ENCODE assay signal across 29 cellular contexts in the genomic region with DNA sequence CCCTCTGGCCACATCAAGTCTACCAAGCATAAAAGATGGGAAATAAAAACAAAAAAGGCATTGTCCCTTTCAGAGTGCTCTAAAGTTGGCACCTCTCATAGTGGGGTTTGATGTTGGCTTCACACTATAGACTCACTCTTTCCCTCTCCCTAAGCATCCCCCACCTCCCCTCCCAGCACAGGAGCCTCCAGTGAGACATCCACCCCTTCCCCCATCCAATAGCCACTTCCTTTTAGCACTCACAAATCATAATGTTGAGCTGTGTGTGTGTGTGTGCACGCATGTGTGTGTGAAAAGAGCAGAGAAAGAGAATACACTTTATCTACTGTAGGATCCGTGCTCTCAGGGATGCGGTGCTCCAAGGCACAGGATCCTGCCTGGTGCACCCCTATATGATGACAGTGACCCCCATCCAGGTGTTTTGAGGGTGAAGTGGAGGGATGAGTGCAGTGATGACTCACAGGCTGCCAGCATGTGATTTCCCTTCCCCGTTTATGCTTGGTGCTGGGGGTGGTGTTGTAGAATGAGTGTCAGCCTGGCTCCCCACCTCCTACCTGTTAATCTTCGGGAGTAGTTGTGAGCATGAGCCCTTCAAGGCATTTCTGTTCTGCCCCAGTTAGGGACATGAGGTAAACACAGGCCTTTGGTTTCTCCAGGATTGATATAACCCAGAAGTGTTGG.
DNase-seq lines count a peak whose midpoint lies in the region; ATAC-seq, FAIRE-seq and TF ChIP-seq lines count a peak whose summit lies in the region.
"Had no signal": no experiment of that assay in that cellular context is flagged by ENCODE, and none has a peak within 500 bp of the region (broad histone marks: within the 10 kb centered on the region; RNA-seq: fewer than 3 reads in every experiment).

No MANE protein-coding gene starts in this region.

- H3K4me3 Mint-ChIP-seq in natural killer cell treated with Interleukin-12 subunit alpha and Interleukin-12 subunit beta and Interleukin-15 and Interleukin-18, amount 100 ng/mL, for 72 hours, result no peak overlapping the region
- H3K4me3 Mint-ChIP-seq: activated T-cell treated with anti-CD3 and anti-CD28 coated beads, Interleukin-2, amount 50 U/mL, for 24 hours; effector memory CD8-positive, alpha-beta T cell; GM23338; mesothelial cell of epicardium; naive B cell had no signal

- H3K27ac Mint-ChIP-seq in natural killer cell treated with Interleukin-12 subunit alpha and Interleukin-12 subunit beta and Interleukin-15 and Interleukin-18, amount 100 ng/mL, for 72 hours, result no peak overlapping the region
- H3K27ac Mint-ChIP-seq: activated T-cell treated with anti-CD3 and anti-CD28 coated beads, Interleukin-2, amount 50 U/mL, for 24 hours; GM23338; mesothelial cell of epicardium; naive B cell had no signal

- no peak for TF ChIP-seq CTCF in HEK293 (tag by site-specific recombination; IDR thresholded peaks at IDR 0.05)
- TF ChIP-seq CTCF in bronchial epithelial cell (IDR thresholded peaks at IDR 0.05; ENCODE audit: insufficient read depth, low read length, severe bottlenecking), result no peak

- H3K36me3 ChIP-seq in HEK293 (ENCODE audit: control insufficient read depth in 2 of 2, insufficient read depth in 1 of 2, low read length in 2 of 2), result no peaks in the 10 kb centered on the region
- no peaks in the 10 kb centered on the region for H3K36me3 ChIP-seq in bronchial epithelial cell (ENCODE audit: control insufficient read depth, insufficient read depth, low read length)
- H3K36me3 ChIP-seq: heart right ventricle, MG63, prostate gland, upper lobe of right lung had no signal

- no peaks in the 10 kb centered on the region for H3K4me1 Mint-ChIP-seq in natural killer cell treated with Interleukin-12 subunit alpha and Interleukin-12 subunit beta and Interleukin-15 and Interleukin-18, amount 100 ng/mL, for 72 hours (ENCODE audit: low read depth in 2 of 2)
- H3K4me1 Mint-ChIP-seq: naive B cell had no signal

- H3K4me1 ChIP-seq in HEK293 (ENCODE audit: control insufficient read depth, insufficient read depth, low read length), result no peaks in the 10 kb centered on the region
- H3K4me1 ChIP-seq: heart right ventricle, prostate gland, upper lobe of right lung had no signal

- CTCF ChIA-PET in HEK293 (lab: Yijun Ruan, JAX), result interaction anchor here (0.6 to 1.2 kb wide), 2 partner anchors 55 to 79 kb away, joined by 3 read pairs; no protein-coding TSS in a partner anchor

- H3K4me3 ChIP-seq in HEK293 (ENCODE audit: low read depth, low read length) (no peak overlapping the region), bronchial epithelial cell (ENCODE audit: low read depth, low read length) (no peak overlapping the region)
- H3K4me3 ChIP-seq: GM23338, heart right ventricle, MG63, prostate gland, upper lobe of right lung had no signal

- peak; percentile 78 for DNase-seq in DMS53 (lab: John Stamatoyannopoulos, UW)
- peak; percentile 10 for DNase-seq in bronchial epithelial cell (ENCODE audit: low read depth)
- DNase-seq in natural killer cell treated with Interleukin-12 subunit alpha and Interleukin-12 subunit beta and Interleukin-15 and Interleukin-18, amount 100 ng/mL, for 72 hours (ENCODE audit: low spot score), result no peak
- DNase-seq in NCI-H446 treated with DMSO at 0.1 percent for 48 hours (lab: John Stamatoyannopoulos, UW), result no peak
- no peak for DNase-seq in HT-29 (ENCODE audit: low spot score)
- DNase-seq: activated CD4-positive, alpha-beta T cell treated with anti-CD3 and anti-CD28 coated beads for 4 hours; activated gamma-delta T cell treated with Interleukin-2 at 50 U/mL for 16 hours; activated T-cell treated with anti-CD3 and anti-CD28 coated beads, Interleukin-2, amount 50 U/mL, for 24 hours; central memory CD4-positive, alpha-beta T cell; DMS79 treated with DMSO at 0.1 percent for 48 hours; effector memory CD8-positive, alpha-beta T cell; GF-D8; heart right ventricle; KBM-7; MG63; naive B cell; NCI-H1105 treated with DMSO at 0.1 percent for 48 hours; NCI-H187 treated with DMSO at 0.1 percent for 48 hours; stimulated activated CD4-positive, alpha-beta T cell treated with anti-CD3 and anti-CD28 coated beads, Interleukin-15, amount 100 ng/mL, for 24 hours; stimulated activated CD4-positive, alpha-beta T cell treated with anti-CD3 and anti-CD28 coated beads, Interleukin-4, amount 100 ng/mL, for 4 hours; T1000; upper lobe of right lung had no signal

- no peaks in the 10 kb centered on the region for H3K36me3 Mint-ChIP-seq in natural killer cell treated with Interleukin-12 subunit alpha and Interleukin-12 subunit beta and Interleukin-15 and Interleukin-18, amount 100 ng/mL, for 72 hours
- H3K36me3 Mint-ChIP-seq: mesothelial cell of epicardium, naive B cell had no signal

- H3K9me3 Mint-ChIP-seq in natural killer cell treated with Interleukin-12 subunit alpha and Interleukin-12 subunit beta and Interleukin-15 and Interleukin-18, amount 100 ng/mL, for 72 hours, result no peaks in the 10 kb centered on the region
- H3K9me3 Mint-ChIP-seq: activated T-cell treated with anti-CD3 and anti-CD28 coated beads, Interleukin-2, amount 50 U/mL, for 24 hours; effector memory CD8-positive, alpha-beta T cell; GM23338; mesothelial cell of epicardium had no signal

- H3K27me3 Mint-ChIP-seq in natural killer cell treated with Interleukin-12 subunit alpha and Interleukin-12 subunit beta and Interleukin-15 and Interleukin-18, amount 100 ng/mL, for 72 hours, result peaks cover 26 to 35% of the 10 kb centered on the region in 2 donors

- no peak overlapping the region for H3K27ac ChIP-seq in HEK293 (ENCODE audit: extremely low read depth, low read depth, low read length)
- H3K27ac ChIP-seq: heart right ventricle, prostate gland, upper lobe of right lung, VCaP had no signal

- ATAC-seq in natural killer cell treated with Interleukin-12 subunit alpha and Interleukin-12 subunit beta and Interleukin-15 and Interleukin-18, amount 100 ng/mL, for 72 hours, result peak; percentile 13 to 29
- ATAC-seq in GM18907 (IDR thresholded peaks at IDR 0.05; ENCODE audit: unreplicated experiment), result no peak
- no peak for ATAC-seq in HG02763 (IDR thresholded peaks at IDR 0.05; ENCODE audit: unreplicated experiment)
- ATAC-seq: effector memory CD8-positive, alpha-beta T cell; GM23338; heart right ventricle; upper lobe of right lung had no signal

- no peaks in the 10 kb centered on the region for H3K9me3 ChIP-seq in HEK293 (ENCODE audit: control insufficient read depth, insufficient read depth, low read depth, low read length)
- H3K9me3 ChIP-seq: heart right ventricle, MG63, prostate gland, upper lobe of right lung had no signal

- POLR2A ChIA-PET in HEK293 (lab: Yijun Ruan, JAX), result no interaction called here

- no peaks in the 10 kb centered on the region for H3K27me3 ChIP-seq in bronchial epithelial cell (ENCODE audit: control insufficient read depth, insufficient read depth, low read length)

- FAIRE-seq in bronchial epithelial cell (lab: Jason Lieb, UNC), result no peak

TF ChIP-seq in HEK293, 187 proteins besides CTCF, POLR2A, EP300 and RAD21:
- TF ChIP-seq SCRT2 (tag by site-specific recombination; IDR thresholded peaks at IDR 0.05) (0 out of 2 replicates have a peak, but pooled peaks have one; percentile 10), ZNF488 (tag by site-specific recombination; IDR thresholded peaks at IDR 0.05) (no peak), WT1 (tag by site-specific recombination; IDR thresholded peaks at IDR 0.05) (no peak), ZNF398 (tag by site-specific recombination; IDR thresholded peaks at IDR 0.05) (peak; percentile 53; the same call in 1 of the 2 replicates)

Comparison
In these comparisons a context has a peak if more than half of its experiments do, and no peak if none do; other contexts are left out.
1. DNase-seq: peak in DMS53 (single experiment) and bronchial epithelial cell (single experiment); none in natural killer cell treated with Interleukin-12 subunit alpha and Interleukin-12 subunit beta and Interleukin-15 and Interleukin-18, amount 100 ng/mL, for 72 hours (single experiment), NCI-H446 treated with DMSO at 0.1 percent for 48 hours (single experiment) and HT-29 (single experiment).
2. ATAC-seq: peak in natural killer cell treated with Interleukin-12 subunit alpha and Interleukin-12 subunit beta and Interleukin-15 and Interleukin-18, amount 100 ng/mL, for 72 hours (2 of 2); none in GM18907 (single experiment) and HG02763 (single experiment).